Comparison of ENCODE assay signal across 1 cellular context in the genomic region with DNA sequence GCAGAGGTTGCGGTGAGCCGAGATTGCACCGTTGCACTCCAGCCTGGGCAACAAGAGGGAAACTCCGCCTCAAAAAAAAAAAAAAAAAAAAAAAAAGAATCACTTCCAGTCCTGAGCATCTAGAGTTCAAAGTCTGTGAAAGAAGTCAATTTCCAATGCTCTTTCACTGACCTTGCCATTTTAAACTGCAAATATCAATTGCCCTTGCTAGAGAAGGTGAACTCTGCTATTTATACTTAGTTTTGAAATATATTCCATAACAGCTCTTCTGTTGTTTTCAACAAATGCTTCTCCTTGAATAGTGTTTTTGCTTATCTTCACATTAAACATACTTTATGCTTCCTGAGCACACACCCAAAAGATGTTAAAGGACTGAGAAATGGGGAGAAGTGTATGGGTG.
TF ChIP-seq lines count a peak whose summit lies in the region.

No MANE protein-coding gene starts in this region.

TF ChIP-seq in HepG2, 621 proteins besides CTCF, POLR2A, EP300 and RAD21 (continued from another document and continues in another):
- TF ChIP-seq, protein P1, sequence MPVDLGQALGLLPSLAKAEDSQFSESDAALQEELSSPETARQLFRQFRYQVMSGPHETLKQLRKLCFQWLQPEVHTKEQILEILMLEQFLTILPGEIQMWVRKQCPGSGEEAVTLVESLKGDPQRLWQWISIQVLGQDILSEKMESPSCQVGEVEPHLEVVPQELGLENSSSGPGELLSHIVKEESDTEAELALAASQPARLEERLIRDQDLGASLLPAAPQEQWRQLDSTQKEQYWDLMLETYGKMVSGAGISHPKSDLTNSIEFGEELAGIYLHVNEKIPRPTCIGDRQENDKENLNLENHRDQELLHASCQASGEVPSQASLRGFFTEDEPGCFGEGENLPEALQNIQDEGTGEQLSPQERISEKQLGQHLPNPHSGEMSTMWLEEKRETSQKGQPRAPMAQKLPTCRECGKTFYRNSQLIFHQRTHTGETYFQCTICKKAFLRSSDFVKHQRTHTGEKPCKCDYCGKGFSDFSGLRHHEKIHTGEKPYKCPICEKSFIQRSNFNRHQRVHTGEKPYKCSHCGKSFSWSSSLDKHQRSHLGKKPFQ (CRISPR knock-in tag; IDR thresholded peaks at IDR 0.05; ENCODE audit: insufficient replicate concordance), result no peak
- TF ChIP-seq ZNF256 (CRISPR knock-in tag; conservative IDR thresholded peaks at IDR 0.05) (no peak), CHD4 (IDR thresholded peaks at IDR 0.05; ENCODE audit: borderline replicate concordance, low read length) (no peak), ZFAT (CRISPR knock-in tag; conservative IDR thresholded peaks at IDR 0.05) (no peak), RARG (CRISPR knock-in tag; IDR thresholded peaks at IDR 0.05; ENCODE audit: low read depth) (no peak), ZNF224 (CRISPR knock-in tag; IDR thresholded peaks at IDR 0.05) (no peak), ZNF569 (CRISPR knock-in tag; IDR thresholded peaks at IDR 0.05; ENCODE audit: borderline replicate concordance) (no peak), SIN3B (IDR thresholded peaks at IDR 0.05; ENCODE audit: low read length) (no peak), MBNL3 (CRISPR knock-in tag; conservative IDR thresholded peaks at IDR 0.05) (no peak), ZFP82 (CRISPR knock-in tag; IDR thresholded peaks at IDR 0.05; ENCODE audit: borderline replicate concordance) (no peak), KLF16 (CRISPR knock-in tag; IDR thresholded peaks at IDR 0.05) (no peak), NFATC3 (CRISPR knock-in tag; IDR thresholded peaks at IDR 0.05) (no peak), ZNF557 (CRISPR knock-in tag; IDR thresholded peaks at IDR 0.05) (no peak), TCF7 (IDR thresholded peaks at IDR 0.05; ENCODE audit: low read depth) (no peak), POGZ (CRISPR knock-in tag; IDR thresholded peaks at IDR 0.05) (peak; percentile 55; the same call in 1 of the 2 replicates), ZNF446 (CRISPR knock-in tag; IDR thresholded peaks at IDR 0.05) (no peak), KMT2B (CRISPR knock-in tag; IDR thresholded peaks at IDR 0.05) (no peak), ZNF768 (CRISPR knock-in tag; IDR thresholded peaks at IDR 0.05) (no peak), STAT5B (CRISPR knock-in tag; IDR thresholded peaks at IDR 0.05) (no peak), TMF1 (CRISPR knock-in tag; IDR thresholded peaks at IDR 0.05; ENCODE audit: low read depth) (no peak), NFIC (IDR thresholded peaks at IDR 0.05; ENCODE audit: low read length) (0 out of 2 replicates have a peak, but pooled peaks have one; percentile 44), NR3C1 (CRISPR knock-in tag; IDR thresholded peaks at IDR 0.05) (no peak), ZZZ3 (CRISPR knock-in tag; IDR thresholded peaks at IDR 0.05; ENCODE audit: borderline replicate concordance) (no peak), ELF3 (CRISPR knock-in tag; IDR thresholded peaks at IDR 0.05) (no peak), FOXK2 (IDR thresholded peaks at IDR 0.05) (no peak), ZNF383 (CRISPR knock-in tag; IDR thresholded peaks at IDR 0.05; ENCODE audit: borderline replicate concordance) (no peak), TBL1XR1 (IDR thresholded peaks at IDR 0.05; ENCODE audit: borderline replicate concordance, low read length, partially characterized antibody) (no peak), ZNF207 (IDR thresholded peaks at IDR 0.05; ENCODE audit: borderline replicate concordance) (no peak)
- TF ChIP-seq, protein P2, sequence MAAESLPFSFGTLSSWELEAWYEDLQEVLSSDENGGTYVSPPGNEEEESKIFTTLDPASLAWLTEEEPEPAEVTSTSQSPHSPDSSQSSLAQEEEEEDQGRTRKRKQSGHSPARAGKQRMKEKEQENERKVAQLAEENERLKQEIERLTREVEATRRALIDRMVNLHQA (CRISPR knock-in tag; IDR thresholded peaks at IDR 0.05), result no peak
- TF ChIP-seq, protein P3, sequence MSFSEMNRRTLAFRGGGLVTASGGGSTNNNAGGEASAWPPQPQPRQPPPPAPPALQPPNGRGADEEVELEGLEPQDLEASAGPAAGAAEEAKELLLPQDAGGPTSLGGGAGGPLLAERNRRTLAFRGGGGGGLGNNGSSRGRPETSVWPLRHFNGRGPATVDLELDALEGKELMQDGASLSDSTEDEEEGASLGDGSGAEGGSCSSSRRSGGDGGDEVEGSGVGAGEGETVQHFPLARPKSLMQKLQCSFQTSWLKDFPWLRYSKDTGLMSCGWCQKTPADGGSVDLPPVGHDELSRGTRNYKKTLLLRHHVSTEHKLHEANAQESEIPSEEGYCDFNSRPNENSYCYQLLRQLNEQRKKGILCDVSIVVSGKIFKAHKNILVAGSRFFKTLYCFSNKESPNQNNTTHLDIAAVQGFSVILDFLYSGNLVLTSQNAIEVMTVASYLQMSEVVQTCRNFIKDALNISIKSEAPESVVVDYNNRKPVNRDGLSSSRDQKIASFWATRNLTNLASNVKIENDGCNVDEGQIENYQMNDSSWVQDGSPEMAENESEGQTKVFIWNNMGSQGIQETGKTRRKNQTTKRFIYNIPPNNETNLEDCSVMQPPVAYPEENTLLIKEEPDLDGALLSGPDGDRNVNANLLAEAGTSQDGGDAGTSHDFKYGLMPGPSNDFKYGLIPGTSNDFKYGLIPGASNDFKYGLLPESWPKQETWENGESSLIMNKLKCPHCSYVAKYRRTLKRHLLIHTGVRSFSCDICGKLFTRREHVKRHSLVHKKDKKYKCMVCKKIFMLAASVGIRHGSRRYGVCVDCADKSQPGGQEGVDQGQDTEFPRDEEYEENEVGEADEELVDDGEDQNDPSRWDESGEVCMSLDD (CRISPR knock-in tag; IDR thresholded peaks at IDR 0.05; ENCODE audit: borderline replicate concordance), result no peak
- TF ChIP-seq, protein P4, sequence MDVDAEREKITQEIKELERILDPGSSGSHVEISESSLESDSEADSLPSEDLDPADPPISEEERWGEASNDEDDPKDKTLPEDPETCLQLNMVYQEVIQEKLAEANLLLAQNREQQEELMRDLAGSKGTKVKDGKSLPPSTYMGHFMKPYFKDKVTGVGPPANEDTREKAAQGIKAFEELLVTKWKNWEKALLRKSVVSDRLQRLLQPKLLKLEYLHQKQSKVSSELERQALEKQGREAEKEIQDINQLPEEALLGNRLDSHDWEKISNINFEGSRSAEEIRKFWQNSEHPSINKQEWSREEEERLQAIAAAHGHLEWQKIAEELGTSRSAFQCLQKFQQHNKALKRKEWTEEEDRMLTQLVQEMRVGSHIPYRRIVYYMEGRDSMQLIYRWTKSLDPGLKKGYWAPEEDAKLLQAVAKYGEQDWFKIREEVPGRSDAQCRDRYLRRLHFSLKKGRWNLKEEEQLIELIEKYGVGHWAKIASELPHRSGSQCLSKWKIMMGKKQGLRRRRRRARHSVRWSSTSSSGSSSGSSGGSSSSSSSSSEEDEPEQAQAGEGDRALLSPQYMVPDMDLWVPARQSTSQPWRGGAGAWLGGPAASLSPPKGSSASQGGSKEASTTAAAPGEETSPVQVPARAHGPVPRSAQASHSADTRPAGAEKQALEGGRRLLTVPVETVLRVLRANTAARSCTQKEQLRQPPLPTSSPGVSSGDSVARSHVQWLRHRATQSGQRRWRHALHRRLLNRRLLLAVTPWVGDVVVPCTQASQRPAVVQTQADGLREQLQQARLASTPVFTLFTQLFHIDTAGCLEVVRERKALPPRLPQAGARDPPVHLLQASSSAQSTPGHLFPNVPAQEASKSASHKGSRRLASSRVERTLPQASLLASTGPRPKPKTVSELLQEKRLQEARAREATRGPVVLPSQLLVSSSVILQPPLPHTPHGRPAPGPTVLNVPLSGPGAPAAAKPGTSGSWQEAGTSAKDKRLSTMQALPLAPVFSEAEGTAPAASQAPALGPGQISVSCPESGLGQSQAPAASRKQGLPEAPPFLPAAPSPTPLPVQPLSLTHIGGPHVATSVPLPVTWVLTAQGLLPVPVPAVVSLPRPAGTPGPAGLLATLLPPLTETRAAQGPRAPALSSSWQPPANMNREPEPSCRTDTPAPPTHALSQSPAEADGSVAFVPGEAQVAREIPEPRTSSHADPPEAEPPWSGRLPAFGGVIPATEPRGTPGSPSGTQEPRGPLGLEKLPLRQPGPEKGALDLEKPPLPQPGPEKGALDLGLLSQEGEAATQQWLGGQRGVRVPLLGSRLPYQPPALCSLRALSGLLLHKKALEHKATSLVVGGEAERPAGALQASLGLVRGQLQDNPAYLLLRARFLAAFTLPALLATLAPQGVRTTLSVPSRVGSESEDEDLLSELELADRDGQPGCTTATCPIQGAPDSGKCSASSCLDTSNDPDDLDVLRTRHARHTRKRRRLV (CRISPR knock-in tag; IDR thresholded peaks at IDR 0.05), result no peak
- TF ChIP-seq, protein P5, sequence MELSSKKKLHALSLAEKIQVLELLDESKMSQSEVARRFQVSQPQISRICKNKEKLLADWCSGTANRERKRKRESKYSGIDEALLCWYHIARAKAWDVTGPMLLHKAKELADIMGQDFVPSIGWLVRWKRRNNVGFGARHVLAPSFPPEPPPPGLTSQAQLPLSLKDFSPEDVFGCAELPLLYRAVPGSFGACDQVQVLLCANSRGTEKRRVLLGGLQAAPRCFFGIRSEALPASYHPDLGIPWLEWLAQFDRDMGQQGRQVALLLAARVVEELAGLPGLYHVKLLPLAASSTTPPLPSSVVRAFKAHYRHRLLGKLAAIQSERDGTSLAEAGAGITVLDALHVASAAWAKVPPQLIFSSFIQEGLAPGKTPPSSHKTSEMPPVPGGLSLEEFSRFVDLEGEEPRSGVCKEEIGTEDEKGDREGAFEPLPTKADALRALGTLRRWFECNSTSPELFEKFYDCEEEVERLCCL (CRISPR knock-in tag; IDR thresholded peaks at IDR 0.05; ENCODE audit: borderline replicate concordance), result no peak
- TF ChIP-seq, protein P6, sequence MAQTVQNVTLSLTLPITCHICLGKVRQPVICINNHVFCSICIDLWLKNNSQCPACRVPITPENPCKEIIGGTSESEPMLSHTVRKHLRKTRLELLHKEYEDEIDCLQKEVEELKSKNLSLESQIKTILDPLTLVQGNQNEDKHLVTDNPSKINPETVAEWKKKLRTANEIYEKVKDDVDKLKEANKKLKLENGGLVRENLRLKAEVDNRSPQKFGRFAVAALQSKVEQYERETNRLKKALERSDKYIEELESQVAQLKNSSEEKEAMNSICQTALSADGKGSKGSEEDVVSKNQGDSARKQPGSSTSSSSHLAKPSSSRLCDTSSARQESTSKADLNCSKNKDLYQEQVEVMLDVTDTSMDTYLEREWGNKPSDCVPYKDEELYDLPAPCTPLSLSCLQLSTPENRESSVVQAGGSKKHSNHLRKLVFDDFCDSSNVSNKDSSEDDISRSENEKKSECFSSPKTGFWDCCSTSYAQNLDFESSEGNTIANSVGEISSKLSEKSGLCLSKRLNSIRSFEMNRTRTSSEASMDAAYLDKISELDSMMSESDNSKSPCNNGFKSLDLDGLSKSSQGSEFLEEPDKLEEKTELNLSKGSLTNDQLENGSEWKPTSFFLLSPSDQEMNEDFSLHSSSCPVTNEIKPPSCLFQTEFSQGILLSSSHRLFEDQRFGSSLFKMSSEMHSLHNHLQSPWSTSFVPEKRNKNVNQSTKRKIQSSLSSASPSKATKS (CRISPR knock-in tag; IDR thresholded peaks at IDR 0.05), result no peak
- TF ChIP-seq, protein P7, sequence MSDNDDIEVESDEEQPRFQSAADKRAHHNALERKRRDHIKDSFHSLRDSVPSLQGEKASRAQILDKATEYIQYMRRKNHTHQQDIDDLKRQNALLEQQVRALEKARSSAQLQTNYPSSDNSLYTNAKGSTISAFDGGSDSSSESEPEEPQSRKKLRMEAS (IDR thresholded peaks at IDR 0.05), result no peak
- TF ChIP-seq, protein P8, sequence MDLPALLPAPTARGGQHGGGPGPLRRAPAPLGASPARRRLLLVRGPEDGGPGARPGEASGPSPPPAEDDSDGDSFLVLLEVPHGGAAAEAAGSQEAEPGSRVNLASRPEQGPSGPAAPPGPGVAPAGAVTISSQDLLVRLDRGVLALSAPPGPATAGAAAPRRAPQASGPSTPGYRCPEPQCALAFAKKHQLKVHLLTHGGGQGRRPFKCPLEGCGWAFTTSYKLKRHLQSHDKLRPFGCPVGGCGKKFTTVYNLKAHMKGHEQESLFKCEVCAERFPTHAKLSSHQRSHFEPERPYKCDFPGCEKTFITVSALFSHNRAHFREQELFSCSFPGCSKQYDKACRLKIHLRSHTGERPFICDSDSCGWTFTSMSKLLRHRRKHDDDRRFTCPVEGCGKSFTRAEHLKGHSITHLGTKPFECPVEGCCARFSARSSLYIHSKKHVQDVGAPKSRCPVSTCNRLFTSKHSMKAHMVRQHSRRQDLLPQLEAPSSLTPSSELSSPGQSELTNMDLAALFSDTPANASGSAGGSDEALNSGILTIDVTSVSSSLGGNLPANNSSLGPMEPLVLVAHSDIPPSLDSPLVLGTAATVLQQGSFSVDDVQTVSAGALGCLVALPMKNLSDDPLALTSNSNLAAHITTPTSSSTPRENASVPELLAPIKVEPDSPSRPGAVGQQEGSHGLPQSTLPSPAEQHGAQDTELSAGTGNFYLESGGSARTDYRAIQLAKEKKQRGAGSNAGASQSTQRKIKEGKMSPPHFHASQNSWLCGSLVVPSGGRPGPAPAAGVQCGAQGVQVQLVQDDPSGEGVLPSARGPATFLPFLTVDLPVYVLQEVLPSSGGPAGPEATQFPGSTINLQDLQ (CRISPR knock-in tag; IDR thresholded peaks at IDR 0.05), result no peak
- TF ChIP-seq, protein P9, sequence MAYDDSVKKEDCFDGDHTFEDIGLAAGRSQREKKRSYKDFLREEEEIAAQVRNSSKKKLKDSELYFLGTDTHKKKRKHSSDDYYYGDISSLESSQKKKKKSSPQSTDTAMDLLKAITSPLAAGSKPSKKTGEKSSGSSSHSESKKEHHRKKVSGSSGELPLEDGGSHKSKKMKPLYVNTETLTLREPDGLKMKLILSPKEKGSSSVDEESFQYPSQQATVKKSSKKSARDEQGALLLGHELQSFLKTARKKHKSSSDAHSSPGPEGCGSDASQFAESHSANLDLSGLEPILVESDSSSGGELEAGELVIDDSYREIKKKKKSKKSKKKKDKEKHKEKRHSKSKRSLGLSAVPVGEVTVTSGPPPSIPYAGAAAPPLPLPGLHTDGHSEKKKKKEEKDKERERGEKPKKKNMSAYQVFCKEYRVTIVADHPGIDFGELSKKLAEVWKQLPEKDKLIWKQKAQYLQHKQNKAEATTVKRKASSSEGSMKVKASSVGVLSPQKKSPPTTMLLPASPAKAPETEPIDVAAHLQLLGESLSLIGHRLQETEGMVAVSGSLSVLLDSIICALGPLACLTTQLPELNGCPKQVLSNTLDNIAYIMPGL (CRISPR knock-in tag; IDR thresholded peaks at IDR 0.05; ENCODE audit: borderline replicate concordance in 1 of 2, low read depth in 1 of 2), result no peak
- TF ChIP-seq, protein P10, sequence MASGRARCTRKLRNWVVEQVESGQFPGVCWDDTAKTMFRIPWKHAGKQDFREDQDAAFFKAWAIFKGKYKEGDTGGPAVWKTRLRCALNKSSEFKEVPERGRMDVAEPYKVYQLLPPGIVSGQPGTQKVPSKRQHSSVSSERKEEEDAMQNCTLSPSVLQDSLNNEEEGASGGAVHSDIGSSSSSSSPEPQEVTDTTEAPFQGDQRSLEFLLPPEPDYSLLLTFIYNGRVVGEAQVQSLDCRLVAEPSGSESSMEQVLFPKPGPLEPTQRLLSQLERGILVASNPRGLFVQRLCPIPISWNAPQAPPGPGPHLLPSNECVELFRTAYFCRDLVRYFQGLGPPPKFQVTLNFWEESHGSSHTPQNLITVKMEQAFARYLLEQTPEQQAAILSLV (CRISPR knock-in tag; IDR thresholded peaks at IDR 0.05; ENCODE audit: borderline replicate concordance), result no peak
